Comparison of ENCODE assay signal across 15 cellular contexts in the genomic region with DNA sequence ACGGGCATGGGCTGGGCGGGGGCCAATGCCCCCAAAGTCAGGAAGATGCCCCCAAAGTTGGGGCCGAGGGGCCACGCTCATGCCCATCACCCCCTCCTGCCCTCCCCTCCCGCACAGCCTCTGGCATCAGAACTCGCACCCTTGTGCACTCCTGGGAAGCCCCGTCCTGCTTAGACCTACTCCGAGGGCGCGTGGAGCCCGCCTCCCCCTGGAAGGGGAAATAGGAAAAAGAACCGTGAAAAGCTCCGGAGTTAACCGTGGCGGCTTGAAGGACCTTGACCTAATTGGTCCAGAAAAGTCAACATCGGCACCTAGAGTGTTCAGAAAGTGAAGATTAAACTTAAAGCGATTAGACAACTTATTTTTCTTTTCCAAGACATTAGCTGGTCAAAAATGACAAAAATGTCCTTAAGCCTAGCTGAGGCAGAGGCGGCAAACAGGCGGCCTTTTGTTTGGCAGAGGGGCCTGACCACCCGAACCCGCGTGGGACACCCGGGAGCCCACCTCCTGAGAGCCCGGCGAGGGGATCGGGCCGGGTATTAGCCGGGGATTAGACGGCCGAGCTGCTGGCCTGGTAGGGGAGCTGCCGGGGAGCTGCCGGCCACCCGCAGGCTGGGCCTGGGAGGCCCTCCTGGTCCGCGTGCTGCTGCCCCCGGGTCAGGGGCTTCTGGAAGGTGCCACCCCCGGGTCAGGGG.
"Had no signal": no experiment of that assay in that cellular context is flagged by ENCODE, and none has a peak within 500 bp of the region (broad histone marks: within the 10 kb centered on the region; RNA-seq: fewer than 3 reads in every experiment).

No MANE protein-coding gene starts in this region.

- H3K4me1 Mint-ChIP-seq: activated CD4-positive, alpha-beta memory T cell treated with anti-CD3 and anti-CD28 coated beads, Interleukin-2, amount 10 ng/mL, durations not matched to agents 7 days and 5 days; activated CD4-positive, alpha-beta T cell treated with anti-CD3 and anti-CD28 coated beads for 36 hours; T-helper 17 cell had no signal

- H3K27me3 Mint-ChIP-seq: activated CD4-positive, alpha-beta memory T cell treated with anti-CD3 and anti-CD28 coated beads, Interleukin-2, amount 10 ng/mL, durations not matched to agents 7 days and 5 days; activated CD4-positive, alpha-beta T cell treated with anti-CD3 and anti-CD28 coated beads for 36 hours had no signal

- H3K27me3 ChIP-seq: colonic mucosa had no signal

- H3K4me3 Mint-ChIP-seq: activated CD4-positive, alpha-beta memory T cell treated with anti-CD3 and anti-CD28 coated beads, Interleukin-2, amount 10 ng/mL, durations not matched to agents 7 days and 5 days; activated CD4-positive, alpha-beta T cell treated with anti-CD3 and anti-CD28 coated beads for 36 hours; activated T-cell treated with anti-CD3 and anti-CD28 coated beads, Interleukin-2, amount 50 U/mL, for 24 hours; T-helper 17 cell had no signal

- FAIRE-seq: keratinocyte had no signal

- H3K27ac ChIP-seq: adrenal gland, colonic mucosa had no signal

- H3K36me3 ChIP-seq: adrenal gland, colonic mucosa, esophagus muscularis mucosa had no signal

- DNase-seq: activated CD4-positive, alpha-beta memory T cell treated with anti-CD3 and anti-CD28 coated beads, Interleukin-2, amount 10 ng/mL, durations not matched to agents 7 days and 5 days; activated CD4-positive, alpha-beta T cell treated with anti-CD3 and anti-CD28 coated beads for 36 hours; activated effector memory CD4-positive, alpha-beta T cell treated with Interleukin-2 at 50 U/mL for 16 hours; activated naive CD4-positive, alpha-beta T cell treated with anti-CD3 and anti-CD28 coated beads, Interleukin-2, amount 50 U/mL, for 16 hours; activated T-cell treated with anti-CD3 and anti-CD28 coated beads, Interleukin-2, amount 50 U/mL, for 24 hours; adrenal gland; central memory CD4-positive, alpha-beta T cell; hippocampal formation; left ventricle myocardium superior; nephron progenitor cell; stimulated activated CD4-positive, alpha-beta T cell treated with anti-CD3 and anti-CD28 coated beads, Interleukin-2, amount 100 ng/mL, for 24 hours; T-helper 17 cell had no signal

- H3K4me3 ChIP-seq: adrenal gland, colonic mucosa, esophagus muscularis mucosa had no signal

- H3K9me3 ChIP-seq: adrenal gland, colonic mucosa, esophagus muscularis mucosa had no signal

- H3K4me1 ChIP-seq: adrenal gland, colonic mucosa had no signal

- H3K27ac Mint-ChIP-seq: activated CD4-positive, alpha-beta memory T cell treated with anti-CD3 and anti-CD28 coated beads, Interleukin-2, amount 10 ng/mL, durations not matched to agents 7 days and 5 days; activated CD4-positive, alpha-beta T cell treated with anti-CD3 and anti-CD28 coated beads for 36 hours; activated T-cell treated with anti-CD3 and anti-CD28 coated beads, Interleukin-2, amount 50 U/mL, for 24 hours; T-helper 17 cell had no signal

- H3K9me3 Mint-ChIP-seq: activated CD4-positive, alpha-beta memory T cell treated with anti-CD3 and anti-CD28 coated beads, Interleukin-2, amount 10 ng/mL, durations not matched to agents 7 days and 5 days; activated T-cell treated with anti-CD3 and anti-CD28 coated beads, Interleukin-2, amount 50 U/mL, for 24 hours; nephron progenitor cell had no signal

- ATAC-seq: activated CD4-positive, alpha-beta T cell treated with anti-CD3 and anti-CD28 coated beads for 36 hours; T-helper 17 cell had no signal
